In the genomic region with DNA sequence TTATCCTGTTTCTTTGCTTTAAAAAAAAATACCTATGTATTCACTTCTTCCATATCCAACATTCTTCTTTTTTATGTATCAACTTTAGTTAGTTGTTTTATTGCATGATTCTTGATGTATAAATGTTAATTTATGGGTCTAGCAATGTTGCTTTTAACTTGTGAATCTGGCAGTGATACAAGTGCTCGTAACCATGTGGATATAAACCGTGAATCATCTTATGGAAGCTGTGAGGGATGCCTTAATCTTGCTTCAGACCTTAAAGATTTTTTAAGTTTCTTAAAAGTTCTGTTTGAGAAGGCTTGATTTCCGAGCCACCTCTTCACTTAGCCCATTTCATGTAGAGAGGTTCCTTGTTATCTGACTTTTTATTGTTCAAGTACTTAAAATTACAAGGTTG, we compare ENCODE assay signal across 28 cellular contexts. TPM values are rescaled to one million over a fixed set of nuclear protein-coding genes. Genes with fewer than 3 reads are reported as not detected.
DNase-seq lines count a peak whose midpoint lies in the region; ATAC-seq and TF ChIP-seq lines count a peak whose summit lies in the region.
"Had no signal": no experiment of that assay in that cellular context is flagged by ENCODE, and none has a peak within 500 bp of the region (broad histone marks: within the 10 kb centered on the region; RNA-seq: fewer than 3 reads in every experiment).

No MANE protein-coding gene starts in this region.

- intact Hi-C loops in cardiac septum (cut with DNase I) = no loop called here

- H3K36me3 ChIP-seq in brain microvascular endothelial cell (replicated peaks) = no peaks in the 10 kb centered on the region
- H3K36me3 ChIP-seq: adrenal gland, transverse colon had no signal

- H3K27me3 ChIP-seq in brain microvascular endothelial cell (replicated peaks) = no peaks in the 10 kb centered on the region
- H3K27me3 ChIP-seq: adrenal gland, cardiac muscle cell, transverse colon had no signal

- no peak for ATAC-seq in HG03095 (IDR thresholded peaks at IDR 0.05; ENCODE audit: unreplicated experiment)
- ATAC-seq: left lobe of liver had no signal

- DNase-seq in HCEC 1CT (peak; percentile 61), brain microvascular endothelial cell (peak; percentile 3), fibroblast of the conjunctiva (ENCODE audit: low read depth) (peak; percentile 9), cardiac septum (ENCODE audit: low spot score) (no peak), AG08395 (ENCODE audit: low spot score) (no peak)
- DNase-seq in stimulated activated CD4-positive, alpha-beta T cell treated with anti-CD3 and anti-CD28 coated beads, Interleukin-12 subunit alpha, Interleukin-12 subunit beta, amount 100 ng/mL, for 4 hours = no peak
- DNase-seq: activated CD8-positive, alpha-beta memory T cell treated with anti-CD3 and anti-CD28 coated beads for 24 hours; activated gamma-delta T cell treated with Interleukin-2 at 50 U/mL for 16 hours; activated T-cell treated with anti-CD3 and anti-CD28 coated beads, Interleukin-2, amount 50 U/mL, for 1 hour; adrenal gland; C1 segment of cervical spinal cord; hippocampal formation; immature natural killer cell; Karpas-422; mesendoderm; NCI-H1048; NCI-H1694 treated with DMSO at 0.1 percent for 48 hours; NCI-H2171 treated with DMSO at 0.1 percent for 48 hours; NCI-H526 treated with DMSO at 0.1 percent for 48 hours; occipital lobe; RPMI8226; stimulated activated CD4-positive, alpha-beta T cell treated with anti-CD3 and anti-CD28 coated beads, Interleukin-1b, Interleukin-23, amount 100 ng/mL, for 48 hours; transverse colon had no signal

- TF ChIP-seq CTCF in 22Rv1 (IDR thresholded peaks at IDR 0.05) (no peak), brain microvascular endothelial cell (IDR thresholded peaks at IDR 0.05; ENCODE audit: low read depth, low read length, missing control alignments) (no peak)

- H3K27ac ChIP-seq in 22Rv1 = 0 out of 2 replicates have a peak overlapping the region, but pooled peaks have one; percentile 1
- H3K27ac ChIP-seq in brain microvascular endothelial cell = no peak overlapping the region
- H3K27ac ChIP-seq: adrenal gland, cardiac muscle cell, skin epidermis, transverse colon had no signal

- in situ Hi-C loops in brain microvascular endothelial cell (cut with HindIII; ENCODE audit: low pct_ligation_motif_present, low sequenced_read_pairs) = no loop called here

- H3K4me3 ChIP-seq in brain microvascular endothelial cell (ENCODE audit: low read depth, low read length) = no peak overlapping the region
- H3K4me3 ChIP-seq: adrenal gland, cardiac muscle cell, skin epidermis, transverse colon had no signal

RNA-seq across cellular contexts. Expression of a gene that starts 25.9 kb away (rescaled TPM):
- 0.86 TPM for total RNA-seq in cardiac septum

Comparison
In these comparisons a context has a peak if more than half of its experiments do, and no peak if none do; other contexts are left out.
1. DNase-seq: peak in HCEC 1CT (single experiment), brain microvascular endothelial cell (single experiment) and fibroblast of the conjunctiva (single experiment); none in cardiac septum (single experiment), stimulated activated CD4-positive, alpha-beta T cell treated with anti-CD3 and anti-CD28 coated beads, Interleukin-12 subunit alpha, Interleukin-12 subunit beta, amount 100 ng/mL, for 4 hours (single experiment) and AG08395 (single experiment).